Comparison of ENCODE assay signal across 9 cellular contexts in the genomic region with DNA sequence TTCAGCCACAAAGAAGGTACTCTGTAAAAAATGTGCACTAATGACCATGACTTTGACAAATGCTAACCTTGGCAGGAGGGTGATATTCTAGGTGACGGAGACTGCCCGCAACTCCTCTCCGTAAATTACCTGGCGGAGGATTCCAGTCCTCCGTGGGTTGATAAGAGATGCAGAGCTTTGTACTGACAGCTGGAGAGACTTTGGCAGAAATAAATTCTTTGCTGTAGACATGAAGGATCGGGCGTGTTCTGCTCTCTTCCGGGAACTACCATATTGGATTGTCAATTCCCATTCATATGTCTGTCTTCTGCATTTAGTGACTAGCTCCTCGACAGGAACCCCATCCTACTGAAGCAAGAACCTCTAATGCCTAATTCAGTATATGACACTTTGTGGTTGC.
"Had no signal": no experiment of that assay in that cellular context is flagged by ENCODE, and none has a peak within 500 bp of the region (broad histone marks: within the 10 kb centered on the region; RNA-seq: fewer than 3 reads in every experiment).

No MANE protein-coding gene starts in this region.

- H3K36me3 Mint-ChIP-seq: IgD-negative memory B cell had no signal

- ATAC-seq: HCT116, HepG2 had no signal

- H3K4me3 ChIP-seq: GM23248, HAP-1 had no signal

- H3K4me1 Mint-ChIP-seq: IgD-negative memory B cell had no signal

- H3K4me3 Mint-ChIP-seq: HFFc6, IgD-negative memory B cell had no signal

- H3K9me3 ChIP-seq: HAP-1 had no signal

- H3K9me3 Mint-ChIP-seq: IgD-negative memory B cell had no signal

- H2AFZ ChIP-seq: GM23248 had no signal

- H3K27ac Mint-ChIP-seq: HFFc6, IgD-negative memory B cell had no signal

- DNase-seq: GOT3, H7, HFFc6 had no signal

- H3K27ac ChIP-seq: HL-60 had no signal

- H3K36me3 ChIP-seq: HAP-1 had no signal

- H3K9ac ChIP-seq: GM23248 had no signal
